Comparison of ENCODE assay signal across 8 cellular contexts in genomic region chr11:61888043-61888442, GRCh38. TPM values are rescaled to one million over a fixed set of nuclear protein-coding genes. Genes with fewer than 3 reads are reported as not detected.
DNase-seq lines count a peak whose midpoint lies in the region; ATAC-seq and TF ChIP-seq lines count a peak whose summit lies in the region.

No MANE protein-coding gene starts in this region.

- no peak overlapping the region for H3K14ac ChIP-seq in trophoblast cell (ENCODE audit: low read length)

- no peak overlapping the region for H2AFZ ChIP-seq in trophoblast cell (ENCODE audit: insufficient read depth, low read length, poor library complexity)

- H3K9ac ChIP-seq in trophoblast cell (ENCODE audit: low read length), result no peak overlapping the region

- no peak overlapping the region for H3K23ac ChIP-seq in trophoblast cell (ENCODE audit: low read length)

- no peaks in the 10 kb centered on the region for H3K36me3 ChIP-seq in trophoblast cell (ENCODE audit: control insufficient read depth in 1 of 2, insufficient read depth in 2 of 2, low read length in 2 of 2)
- H3K36me3 ChIP-seq in BE2C, result no peaks in the 10 kb centered on the region
- H3K36me3 ChIP-seq in HAP-1 (replicated peaks), result no peaks in the 10 kb centered on the region

- no peak overlapping the region for H3K18ac ChIP-seq in trophoblast cell (ENCODE audit: low read length)

- no peak overlapping the region for H3K4me3 ChIP-seq in trophoblast cell (ENCODE audit: low read depth, low read length)
- H3K4me3 ChIP-seq in BE2C (ENCODE audit: low read depth, low read length), result no peak overlapping the region
- H3K4me3 ChIP-seq in HAP-1, result no peak overlapping the region

- in situ Hi-C loops in HAP-1 (cut with MboI; ENCODE audit: low sequenced_read_pairs), result no loop called here

- H2BK120ac ChIP-seq in trophoblast cell (ENCODE audit: insufficient read depth, low read length, poor library complexity), result no peak overlapping the region

- WGBS in trophoblast cell (ENCODE audit: extremely low coverage, insufficient coverage, insufficient read length), result no CpG with 5 or more reads among the region's 6 CpGs

- peaks cover 10% of the 10 kb centered on the region for H3K79me1 ChIP-seq in trophoblast cell (ENCODE audit: low read length)

- no peak overlapping the region for H3K4me2 ChIP-seq in trophoblast cell (ENCODE audit: low read length)

- peak; percentile 64 for ATAC-seq in SK-N-SH treated with all-trans-retinoic acid at 6 μM for 48 hours
- no peak for ATAC-seq in HG02852 (IDR thresholded peaks at IDR 0.05; ENCODE audit: unreplicated experiment)

- no peak overlapping the region for H2BK5ac ChIP-seq in trophoblast cell (ENCODE audit: low read depth, low read length, poor library complexity)

- no peak overlapping the region for H2BK12ac ChIP-seq in trophoblast cell (ENCODE audit: low read length)

- H3K4me1 ChIP-seq in trophoblast cell (ENCODE audit: control insufficient read depth in 1 of 2, insufficient read depth in 2 of 2, low read length in 2 of 2) (peaks cover 13 to 20% of the 10 kb centered on the region in 2 experiments), BE2C (peaks cover 6% of the 10 kb centered on the region; the same call in 1 of the 2 replicates), HAP-1 (peaks cover 4% of the 10 kb centered on the region)

- TF ChIP-seq CTCF in BE2C (IDR thresholded peaks at IDR 0.05; ENCODE audit: low read depth, low read length), result no peak

- H3K27ac ChIP-seq in trophoblast cell (ENCODE audit: low read depth, low read length), result no peak overlapping the region

- H3K4ac ChIP-seq in trophoblast cell (ENCODE audit: low read depth, low read length), result no peak overlapping the region

- H2AK5ac ChIP-seq in trophoblast cell (ENCODE audit: low read length), result no peak overlapping the region

- H3K79me2 ChIP-seq in trophoblast cell (ENCODE audit: control insufficient read depth, insufficient read depth, low read length, poor library complexity), result peaks cover 6% of the 10 kb centered on the region

- H4K91ac ChIP-seq in trophoblast cell (ENCODE audit: low read depth, low read length), result no peak overlapping the region

- H3K27me3 ChIP-seq in trophoblast cell (ENCODE audit: insufficient read depth, low read length), result no peaks in the 10 kb centered on the region
- no peaks in the 10 kb centered on the region for H3K27me3 ChIP-seq in BE2C
- H3K27me3 ChIP-seq in HAP-1 (ENCODE audit: low read depth), result no peaks in the 10 kb centered on the region

- DNase-seq in AG20443 (ENCODE audit: low spot score), result peak; percentile 91
- peak; percentile 85 for DNase-seq in fibroblast of peridontal ligament (ENCODE audit: extremely low read depth)
- peak; percentile 95 to 96 for DNase-seq in trophoblast cell
- no peak for DNase-seq in NCI-H1105 (lab: John Stamatoyannopoulos, UW)
- DNase-seq in BE2C, result no peak
- DNase-seq in HAP-1 (ENCODE audit: low spot score in 2 of 2), result no peak

- H3K9me3 ChIP-seq in trophoblast cell (ENCODE audit: insufficient read depth, low read depth, low read length), result peaks cover 4% of the 10 kb centered on the region
- H3K9me3 ChIP-seq in BE2C, result no peaks in the 10 kb centered on the region
- H3K9me3 ChIP-seq in HAP-1, result no peaks in the 10 kb centered on the region

- H4K12ac ChIP-seq in trophoblast cell (ENCODE audit: low read depth, low read length), result no peak overlapping the region

- no peak overlapping the region for H4K8ac ChIP-seq in trophoblast cell (ENCODE audit: low read depth, low read length)

TF ChIP-seq in SK-N-SH treated with all-trans-retinoic acid at 6 μM for 48 hours, 23 proteins besides CTCF, POLR2A, EP300 and RAD21:
- TF ChIP-seq ARNTL (CRISPR knock-in tag; IDR thresholded peaks at IDR 0.05; ENCODE audit: borderline replicate concordance, low read depth) (no peak), ISL1 (CRISPR knock-in tag; IDR thresholded peaks at IDR 0.05) (peak; percentile 5; the same call in 1 of the 2 replicates)

RNA-seq across cellular contexts. Expression of gene FADS3, which starts 3.3 kb away (rescaled TPM):
- 290 and 330 TPM in 2 replicates for polyA plus RNA-seq in trophoblast cell (2013)
- polyA plus RNA-seq in BE2C (2012; ENCODE audit: insufficient read depth, insufficient read length, low read depth), result 21.4 TPM

RNA-seq across cellular contexts. Expression of gene RAB3IL1, which starts 29.3 kb away (rescaled TPM):
- polyA plus RNA-seq in trophoblast cell (2013), result 22.0 and 24.2 TPM in 2 replicates
- 42.9 TPM for polyA plus RNA-seq in BE2C (2012; ENCODE audit: insufficient read depth, insufficient read length, low read depth)

RNA-seq across cellular contexts. Expression of gene FADS2, which starts 59.9 kb away (rescaled TPM):
- 538 and 565 TPM in 2 replicates for polyA plus RNA-seq in trophoblast cell (2013)
- 54.5 TPM for polyA plus RNA-seq in BE2C (2012; ENCODE audit: insufficient read depth, insufficient read length, low read depth)

Comparison
In these comparisons a context has a peak if more than half of its experiments do, and no peak if none do; other contexts are left out.
1. DNase-seq: peak in AG20443 (single experiment), fibroblast of peridontal ligament (single experiment) and trophoblast cell (2 of 2); none in NCI-H1105 (single experiment), BE2C (single experiment) and HAP-1 (0 of 2).